ENCODE assay signal across 14 cellular contexts in the genomic region with DNA sequence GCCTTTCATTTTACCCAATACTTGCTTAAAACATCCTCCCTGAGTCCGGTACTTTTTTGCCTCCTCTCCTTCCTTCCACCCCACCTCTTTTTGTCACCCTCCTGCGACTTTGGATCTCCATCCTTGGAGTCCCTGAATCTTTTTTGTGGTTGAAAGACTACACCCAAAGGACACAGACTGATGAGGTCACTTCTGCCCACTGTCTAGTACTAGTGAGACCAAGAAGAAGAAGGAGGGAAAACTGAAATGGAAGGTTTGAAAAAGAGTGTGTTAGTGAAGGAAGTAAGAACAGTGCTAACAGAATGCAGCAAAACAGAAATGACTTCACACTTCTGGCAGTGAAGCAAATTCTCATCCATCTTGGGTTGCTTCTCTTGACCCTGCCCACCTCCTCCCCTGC. TPM values are rescaled to one million over a fixed set of nuclear protein-coding genes. Genes with fewer than 3 reads are reported as not detected.
DNase-seq lines count a peak whose midpoint lies in the region; ATAC-seq and TF ChIP-seq lines count a peak whose summit lies in the region.
"Had no signal": no experiment of that assay in that cellular context is flagged by ENCODE, and none has a peak within 500 bp of the region (broad histone marks: within the 10 kb centered on the region; RNA-seq: fewer than 3 reads in every experiment).

No MANE protein-coding gene starts in this region.

- no peak overlapping the region for H3K9ac ChIP-seq in rectal smooth muscle tissue (ENCODE audit: low read length)
- H3K9ac ChIP-seq: parathyroid adenoma had no signal

- no peak overlapping the region for H3K27ac Mint-ChIP-seq in activated naive CD4-positive, alpha-beta T cell treated with anti-CD3 and anti-CD28 coated beads, Interleukin-2, amount 10 ng/mL, durations not matched to agents 7 days and 5 days

- DNase-seq in CD1c-positive myeloid dendritic cell (ENCODE audit: extremely low spot score) (peak; percentile 48), MV-4-11 (lab: John Stamatoyannopoulos, UW) (peak; percentile 54)
- DNase-seq in stimulated activated CD4-positive, alpha-beta T cell treated with anti-CD3 and anti-CD28 coated beads, Interleukin-12 subunit alpha, Interleukin-12 subunit beta, amount 100 ng/mL, for 4 hours, result no peak
- no peak for DNase-seq in activated naive CD4-positive, alpha-beta T cell treated with anti-CD3 and anti-CD28 coated beads, Interleukin-2, amount 10 ng/mL, durations not matched to agents 7 days and 5 days
- DNase-seq: activated CD4-positive, alpha-beta T cell treated with anti-CD3 and anti-CD28 coated beads for 1 hour; DND-41; NCI-H446 treated with DMSO at 0.1 percent for 48 hours; T-helper 1 cell had no signal

- CTCF ChIA-PET in activated naive CD4-positive, alpha-beta T cell treated with anti-CD3 and anti-CD28 coated beads, Interleukin-2, amount 10 ng/mL, durations not matched to agents 7 days and 5 days (lab: Charles Lee), result no interaction called here

- no peak overlapping the region for H3K4me3 Mint-ChIP-seq in activated naive CD4-positive, alpha-beta T cell treated with anti-CD3 and anti-CD28 coated beads, Interleukin-2, amount 10 ng/mL, durations not matched to agents 7 days and 5 days

- peak overlapping the region in 3 of 4 donors; percentile 2 to 47 (median 13) for H3K27ac ChIP-seq in gastroesophageal sphincter
- H3K27ac ChIP-seq in rectal smooth muscle tissue (ENCODE audit: low read depth, low read length), result peak overlapping the region; percentile 23
- H3K27ac ChIP-seq: parathyroid adenoma had no signal

- no peaks in the 10 kb centered on the region for H3K9me3 ChIP-seq in gastroesophageal sphincter

- TF ChIP-seq EP300 in gastroesophageal sphincter (IDR thresholded peaks at IDR 0.05), result no peak

- TF ChIP-seq CTCF in gastroesophageal sphincter (IDR thresholded peaks at IDR 0.05), result no peak

- peaks cover 5% of the 10 kb centered on the region for H3K4me1 Mint-ChIP-seq in activated naive CD4-positive, alpha-beta T cell treated with anti-CD3 and anti-CD28 coated beads, Interleukin-2, amount 10 ng/mL, durations not matched to agents 7 days and 5 days

- H3K27me3 Mint-ChIP-seq in activated naive CD4-positive, alpha-beta T cell treated with anti-CD3 and anti-CD28 coated beads, Interleukin-2, amount 10 ng/mL, durations not matched to agents 7 days and 5 days, result peaks cover 19% of the 10 kb centered on the region

- ATAC-seq in gastroesophageal sphincter (peak; percentile 20), HG02610 (IDR thresholded peaks at IDR 0.05; ENCODE audit: unreplicated experiment) (no peak), HG02571 (IDR thresholded peaks at IDR 0.05; ENCODE audit: unreplicated experiment) (no peak)

- no peaks in the 10 kb centered on the region for H3K27me3 ChIP-seq in gastroesophageal sphincter
- no peaks in the 10 kb centered on the region for H3K27me3 ChIP-seq in rectal smooth muscle tissue (ENCODE audit: control insufficient read depth, insufficient read depth, low read length)

- peaks cover 0 to 20% (median 0%) of the 10 kb centered on the region in 3 donors for H3K4me1 ChIP-seq in gastroesophageal sphincter
- peaks cover 5% of the 10 kb centered on the region for H3K4me1 ChIP-seq in rectal smooth muscle tissue (ENCODE audit: control insufficient read depth, insufficient read depth, low read length)
- H3K4me1 ChIP-seq: parathyroid adenoma had no signal

- H3K36me3 ChIP-seq in gastroesophageal sphincter (no peaks in the 10 kb centered on the region), rectal smooth muscle tissue (ENCODE audit: control insufficient read depth, insufficient read depth, low read length) (no peaks in the 10 kb centered on the region)

- peaks cover 4% of the 10 kb centered on the region for H3K36me3 Mint-ChIP-seq in activated naive CD4-positive, alpha-beta T cell treated with anti-CD3 and anti-CD28 coated beads, Interleukin-2, amount 10 ng/mL, durations not matched to agents 7 days and 5 days

- WGBS in gastroesophageal sphincter (ENCODE audit: low coverage in 1 of 2), 2 donors, result 83% methylated on average over 1 of the region's 2 CpGs; no CpG with 5 or more reads in 1 of the 2 donors

- no peak for TF ChIP-seq POLR2A in gastroesophageal sphincter (IDR thresholded peaks at IDR 0.05)

- no peak overlapping the region for H3K4me3 ChIP-seq in gastroesophageal sphincter
- no peak overlapping the region for H3K4me3 ChIP-seq in rectal smooth muscle tissue (ENCODE audit: low read length)
- H3K4me3 ChIP-seq: coronary artery had no signal

- no peaks in the 10 kb centered on the region for H3K9me3 Mint-ChIP-seq in activated naive CD4-positive, alpha-beta T cell treated with anti-CD3 and anti-CD28 coated beads, Interleukin-2, amount 10 ng/mL, durations not matched to agents 7 days and 5 days

RNA-seq across cellular contexts. Expression of gene B3GNT5, which starts 6.6 kb away (rescaled TPM):
- total RNA-seq in gastroesophageal sphincter, result 1 to 10 TPM; 5.0 to 9.2 (median 6.1) TPM

Comparison
In these comparisons a context has a peak if more than half of its experiments do, and no peak if none do; other contexts are left out.
1. DNase-seq: peak in CD1c-positive myeloid dendritic cell (single experiment) and MV-4-11 (single experiment); none in stimulated activated CD4-positive, alpha-beta T cell treated with anti-CD3 and anti-CD28 coated beads, Interleukin-12 subunit alpha, Interleukin-12 subunit beta, amount 100 ng/mL, for 4 hours (single experiment) and activated naive CD4-positive, alpha-beta T cell treated with anti-CD3 and anti-CD28 coated beads, Interleukin-2, amount 10 ng/mL, durations not matched to agents 7 days and 5 days (single experiment).